26 cellular contexts compared by ENCODE assay signal in genomic region chr20:49485563-49485962, GRCh38. TPM values are rescaled to one million over a fixed set of nuclear protein-coding genes. Genes with fewer than 3 reads are reported as not detected.
DNase-seq lines count a peak whose midpoint lies in the region; ATAC-seq and TF ChIP-seq lines count a peak whose summit lies in the region.
"Had no signal": no experiment of that assay in that cellular context is flagged by ENCODE, and none has a peak within 500 bp of the region (broad histone marks: within the 10 kb centered on the region; RNA-seq: fewer than 3 reads in every experiment).

No MANE protein-coding gene starts in this region.

- no peaks in the 10 kb centered on the region for H3F3A ChIP-seq in SK-N-SH (replicated peaks; ENCODE audit: insufficient read depth)

- H3K9me2 ChIP-seq in SK-N-SH (no peaks in the 10 kb centered on the region), HCT116 (ENCODE audit: insufficient read depth) (no peaks in the 10 kb centered on the region)

- intact Hi-C loops in HCT116 (cut with micrococcal nuclease) = no loop called here

- CTCF ChIA-PET in SK-N-SH (lab: Yijun Ruan, JAX) = interaction anchor here (1.0 to 7.5 kb wide), 14 partner anchors 10 to 166 kb away, joined by 3 to 141 read pairs (median 26); no protein-coding TSS in a partner anchor
- CTCF ChIA-PET in HCT116 (lab: Charles Lee) = interaction anchor here (1.2 to 2.6 kb wide), 8 partner anchors 12 to 152 kb away, joined by 3 to 23 read pairs (median 6); no protein-coding TSS in a partner anchor

- H3K4me1 Mint-ChIP-seq in endothelial cell (ENCODE audit: unreplicated experiment) = peaks cover 7% of the 10 kb centered on the region

- H3K36me3 ChIP-seq in SK-N-SH (replicated peaks in 1 of 2; ENCODE audit: control insufficient read depth in 1 of 2, insufficient read depth in 2 of 2, low read length in 1 of 2) (no peaks in the 10 kb centered on the region), HCT116 (ENCODE audit: control insufficient read depth in 1 of 2, insufficient read depth in 2 of 2, low read length in 2 of 2) (no peaks in the 10 kb centered on the region)
- H3K36me3 ChIP-seq: SJCRH30 had no signal

- no peak for TF ChIP-seq POLR2A in HCT116 (IDR thresholded peaks at IDR 0.05; ENCODE audit: borderline replicate concordance, extremely low read depth, insufficient read depth, insufficient read length)

- 67% methylated on average over 1 of the region's 1 CpG for WGBS in SK-N-SH (ENCODE audit: low lambda C conversion rate)

- H2AFZ ChIP-seq in SK-N-SH (ENCODE audit: low read depth) (no peak overlapping the region), HCT116 (ENCODE audit: low read depth, low read length, poor library complexity, severe bottlenecking) (no peak overlapping the region)
- H2AFZ ChIP-seq: PC-9 had no signal

- TF ChIP-seq EP300 in SK-N-SH (IDR thresholded peaks at IDR 0.05; ENCODE audit: borderline replicate concordance in 1 of 2, low read depth in 1 of 2, low read length in 1 of 2) = no peak

- peak overlapping the region; percentile 1 for H3K4me3 Mint-ChIP-seq in endothelial cell (ENCODE audit: unreplicated experiment)

- POLR2A ChIA-PET in SK-N-SH (lab: Yijun Ruan, JAX) (no interaction called here), HCT116 (lab: Charles Lee) (no interaction called here)

- no peaks in the 10 kb centered on the region for H3K79me2 ChIP-seq in SK-N-SH (ENCODE audit: insufficient read depth)
- H3K79me2 ChIP-seq in HCT116 (ENCODE audit: insufficient read depth, low read length) = no peaks in the 10 kb centered on the region

- ATAC-seq in SK-N-SH treated with all-trans-retinoic acid at 6 μM for 48 hours (no peak), HCT116 (no peak), GM18868 (IDR thresholded peaks at IDR 0.05; ENCODE audit: unreplicated experiment) (no peak)
- ATAC-seq: GM12878, Right ventricle myocardium inferior had no signal

- H3K27ac ChIP-seq in SK-N-SH (ENCODE audit: low read depth in 2 of 2, low read length in 1 of 2) (no peak overlapping the region), HCT116 (ENCODE audit: low read depth, low read length) (no peak overlapping the region)
- H3K27ac ChIP-seq: 22Rv1, PC-9, SJCRH30 had no signal

- H3K4me2 ChIP-seq in SK-N-SH (no peak overlapping the region), HCT116 (ENCODE audit: low read length) (no peak overlapping the region)
- H3K4me2 ChIP-seq: PC-9 had no signal

- DNase-seq in SK-N-SH = no peak
- DNase-seq in HCT116 (ENCODE audit: low read depth, low spot score) = no peak
- no peak for DNase-seq in endothelial cell (ENCODE audit: low spot score)
- DNase-seq in activated CD8-positive, alpha-beta memory T cell treated with anti-CD3 and anti-CD28 coated beads, Interleukin-2, amount 50 U/mL, for 48 hours = no peak
- no peak for DNase-seq in activated T-cell treated with anti-CD3 and anti-CD28 coated beads for 4 hours
- DNase-seq: ACHN; DMS79; EL; GDM1; KG1; MM.1S; NCI-H1048; NCI-H1417; NCI-H1694; NCI-H2029 treated with DMSO at 0.1 percent for 48 hours; NCI-H446 treated with DMSO at 0.1 percent for 48 hours; NCI-H526; NK-92 treated with Interleukin-12 subunit alpha and Interleukin-12 subunit beta, amount 100 ng/mL, for 24 hours; PC-9; SJCRH30 had no signal

- RAD21 ChIA-PET in HCT116 (lab: Charles Lee; ENCODE audit: low non-redundant PET in 1 of 2, low total read pairs in 2 of 2, uncharacterized antibody in 2 of 2, unreplicated experiment in 2 of 2) = no interaction called here

- TF ChIP-seq RAD21 in SK-N-SH (IDR thresholded peaks at IDR 0.05; ENCODE audit: low read length) = no peak
- TF ChIP-seq RAD21 in HCT116 (IDR thresholded peaks at IDR 0.05; ENCODE audit: low read depth) = no peak

- peaks cover 33% of the 10 kb centered on the region; the same call in 1 of the 2 replicates for H3K27me3 ChIP-seq in SK-N-SH (ENCODE audit: insufficient read depth)
- peaks cover 28% of the 10 kb centered on the region; the same call in 1 of the 2 replicates for H3K27me3 ChIP-seq in HCT116 (ENCODE audit: insufficient read depth, low read length)

- H3K9me3 ChIP-seq in SK-N-SH (no peaks in the 10 kb centered on the region), HCT116 (ENCODE audit: control insufficient read depth in 1 of 2, insufficient read depth in 1 of 2, low read depth in 1 of 2, low read length in 2 of 2) (no peaks in the 10 kb centered on the region)
- H3K9me3 ChIP-seq: SJCRH30 had no signal

- BruUV-seq in HCT116 (replicated peaks; lab: Mats Ljungman, UMichigan) = no TSS peak

- H3K4me1 ChIP-seq in SK-N-SH (ENCODE audit: control insufficient read depth in 1 of 2, insufficient read depth in 2 of 2, low read depth in 1 of 2, low read length in 1 of 2) = peaks cover 0 to 7% of the 10 kb centered on the region in 2 experiments; a peak in 1 of 4 replicates
- H3K4me1 ChIP-seq in HCT116 (ENCODE audit: control insufficient read depth in 1 of 2, insufficient read depth in 2 of 2, low read length in 2 of 2) = peaks cover 0 to 10% of the 10 kb centered on the region in 2 experiments; a peak in 1 of 4 replicates
- H3K4me1 ChIP-seq: SJCRH30 had no signal

- H3K27me3 Mint-ChIP-seq in endothelial cell (ENCODE audit: unreplicated experiment) = peaks cover 11% of the 10 kb centered on the region

- peaks cover 4% of the 10 kb centered on the region for H3K9me3 Mint-ChIP-seq in endothelial cell (ENCODE audit: unreplicated experiment)

- no peaks in the 10 kb centered on the region for H4K20me1 ChIP-seq in SK-N-SH (ENCODE audit: insufficient read depth)
- H4K20me1 ChIP-seq in HCT116 (ENCODE audit: insufficient read depth) = no peaks in the 10 kb centered on the region

- TF ChIP-seq CTCF in SK-N-SH (IDR thresholded peaks at IDR 0.05) = no peak
- TF ChIP-seq CTCF in HCT116 (IDR thresholded peaks at IDR 0.05 in 2 of 3, conservative IDR thresholded peaks at IDR 0.05 in 1 of 3; ENCODE audit: borderline replicate concordance in 1 of 3, insufficient read depth in 1 of 3, low read depth in 2 of 3, low read length in 2 of 3) = no peak
- TF ChIP-seq CTCF in endothelial cell (IDR thresholded peaks at IDR 0.05; ENCODE audit: unreplicated experiment) = no peak

- peak overlapping the region; percentile 8 for H3K27ac Mint-ChIP-seq in endothelial cell (ENCODE audit: unreplicated experiment)

- H3K4me3 ChIP-seq in SK-N-SH (ENCODE audit: low read depth in 2 of 2, low read length in 1 of 2) (no peak overlapping the region), HCT116 (replicated peaks in 1 of 2; ENCODE audit: low read depth in 1 of 2, low read length in 2 of 2) (no peak overlapping the region)
- H3K4me3 ChIP-seq: GM12878, SJCRH30 had no signal

- no peaks in the 10 kb centered on the region for H3K36me3 Mint-ChIP-seq in endothelial cell (ENCODE audit: low read depth, unreplicated experiment)

- H3K9ac ChIP-seq in SK-N-SH (no peak overlapping the region), HCT116 (ENCODE audit: low read length) (no peak overlapping the region)

TF ChIP-seq in SK-N-SH, 30 proteins besides CTCF, POLR2A, EP300 and RAD21 (continues in another document):
- TF ChIP-seq GATA2 (CRISPR knock-in tag; IDR thresholded peaks at IDR 0.05) (no peak), SIN3A (IDR thresholded peaks at IDR 0.05; ENCODE audit: borderline replicate concordance, low read depth, low read length) (no peak)

TF ChIP-seq in SK-N-SH treated with all-trans-retinoic acid at 6 μM for 48 hours, 23 proteins besides CTCF, POLR2A, EP300 and RAD21 (continues in another document):
- TF ChIP-seq CREB5 (CRISPR knock-in tag; IDR thresholded peaks at IDR 0.05; ENCODE audit: low read depth) = no peak
- TF ChIP-seq TCF4 (CRISPR knock-in tag; IDR thresholded peaks at IDR 0.05; ENCODE audit: borderline replicate concordance) = no peak
- no peak for TF ChIP-seq ZFP3 (CRISPR knock-in tag; IDR thresholded peaks at IDR 0.05)
- no peak for TF ChIP-seq ZC3H10 (CRISPR knock-in tag; IDR thresholded peaks at IDR 0.05)
- no peak for TF ChIP-seq PPARA (CRISPR knock-in tag; IDR thresholded peaks at IDR 0.05; ENCODE audit: borderline replicate concordance)
- TF ChIP-seq CSDC2 (CRISPR knock-in tag; IDR thresholded peaks at IDR 0.05) = no peak
- TF ChIP-seq ISL1 (CRISPR knock-in tag; IDR thresholded peaks at IDR 0.05) = no peak
- no peak for TF ChIP-seq RARB (CRISPR knock-in tag; IDR thresholded peaks at IDR 0.05)

TF ChIP-seq in HCT116, 20 proteins besides CTCF, POLR2A, EP300 and RAD21:
- TF ChIP-seq REST (IDR thresholded peaks at IDR 0.05; ENCODE audit: low read depth) = 0 out of 2 replicates have a peak, but pooled peaks have one; percentile 6
- no peak for TF ChIP-seq EZH2 (IDR thresholded peaks at IDR 0.05)
TF ChIP-seq in HCT116: peak in this region for 1.

RNA-seq across cellular contexts. Expression of gene KCNB1, which starts 3.1 kb away (rescaled TPM):
- 0.82 and 1.1 TPM in 2 replicates for polyA plus RNA-seq in SK-N-SH (2012; rRNA removed)
- 0.81 and 0.93 TPM in 2 replicates for polyA plus RNA-seq in SK-N-SH (2012; cell fraction: cytosol; rRNA removed)
- polyA plus RNA-seq in SK-N-SH (2012; cell fraction: nucleus; rRNA removed) = 1.6 and 1.8 TPM in 2 replicates
- total RNA-seq in HCT116 (2021; ENCODE audit: unreplicated experiment) (0.79 TPM), endothelial cell (ENCODE audit: unreplicated experiment) (0.36 TPM)
- polyA plus RNA-seq in HCT116 (2012) = 0.39 and 0.47 TPM in 2 replicates
- total RNA-seq: RPMI7951 had no signal
